In genomic region chr22:47053865-47054185, GRCh38 we compare ENCODE assay signal across 16 cellular contexts.
DNase-seq lines count a peak whose midpoint lies in the region; ATAC-seq and TF ChIP-seq lines count a peak whose summit lies in the region.
"Had no signal": no experiment of that assay in that cellular context is flagged by ENCODE, and none has a peak within 500 bp of the region (broad histone marks: within the 10 kb centered on the region; RNA-seq: fewer than 3 reads in every experiment).

No MANE protein-coding gene starts in this region.

- TF ChIP-seq CTCF in Loucy (conservative IDR thresholded peaks at IDR 0.05; ENCODE audit: low read length) (no peak), endodermal cell (conservative IDR thresholded peaks at IDR 0.05) (no peak), nephron (IDR thresholded peaks at IDR 0.05; ENCODE audit: unreplicated experiment in 3 of 3) (no peak)

- no peak overlapping the region for H2AFZ ChIP-seq in Loucy (ENCODE audit: low read length)

- H3K4me2 ChIP-seq in Loucy (ENCODE audit: low read depth, low read length, poor library complexity, severe bottlenecking): peak overlapping the region; percentile 82

- peak overlapping the region; percentile 89 for H3K9ac ChIP-seq in Loucy (ENCODE audit: low read depth, low read length, poor library complexity, severe bottlenecking)
- no peak overlapping the region for H3K9ac ChIP-seq in endodermal cell (ENCODE audit: extremely low read depth, low read length, poor library complexity, severe bottlenecking)

- H3K9me3 ChIP-seq in Loucy (ENCODE audit: insufficient read depth, low read depth, low read length) (no peaks in the 10 kb centered on the region), endodermal cell (ENCODE audit: control insufficient read depth, low read length) (no peaks in the 10 kb centered on the region)
- H3K9me3 ChIP-seq: gastroesophageal sphincter, SJSA1 had no signal

- no peaks in the 10 kb centered on the region for H3K9me3 Mint-ChIP-seq in endodermal cell
- H3K9me3 Mint-ChIP-seq in nephron: no peaks in the 10 kb centered on the region
- H3K9me3 Mint-ChIP-seq: activated T-helper 1 cell treated with anti-CD3 and anti-CD28 coated beads, Interleukin-12 subunit alpha, Interleukin-12 subunit beta, Interleukin-2, Interleukin-4 antibody, amounts not matched to agents 30 ng/mL and 10 ng/mL and 1 ng/mL, durations not matched to agents 14 hours and 24 hours and 36 hours; stimulated activated memory B cell treated with anti-CD40 and anti-IgM and Interleukin-4, amounts not matched to agents 10 μg/mL and 1 μg/mL and 100 μg/mL, for 72 hours had no signal

- DNase-seq in C1 segment of cervical spinal cord (lab: John Stamatoyannopoulos, UW) (peak in 8 of 14 donors; percentile 23 to 74 (median 30)), endodermal cell (no peak), NCI-H2081 (lab: John Stamatoyannopoulos, UW) (no peak), activated gamma-delta T cell treated with Interleukin-2 at 50 U/mL for 16 hours (no peak)
- DNase-seq in stimulated activated CD4-positive, alpha-beta T cell treated with anti-CD3 and anti-CD28 coated beads, Interleukin-1b, Interleukin-23, amount 100 ng/mL, for 48 hours: no peak
- DNase-seq: central memory CD4-positive, alpha-beta T cell; left colon; NCI-H1436; NCI-H82 had no signal

- H3K4me1 Mint-ChIP-seq in endodermal cell: peaks cover 12% of the 10 kb centered on the region
- H3K4me1 Mint-ChIP-seq in nephron: peaks cover 27% of the 10 kb centered on the region

- peaks cover 79% of the 10 kb centered on the region for H3K4me1 ChIP-seq in Loucy (ENCODE audit: insufficient read depth, low read length, poor library complexity, severe bottlenecking)
- peaks cover 2% of the 10 kb centered on the region for H3K4me1 ChIP-seq in endodermal cell (ENCODE audit: control insufficient read depth, insufficient read depth, low read length)
- H3K4me1 ChIP-seq: gastroesophageal sphincter, SJSA1 had no signal

- H3K36me3 ChIP-seq in Loucy (ENCODE audit: insufficient read depth, low read length) (no peaks in the 10 kb centered on the region), endodermal cell (ENCODE audit: control insufficient read depth, insufficient read depth, low read length) (peaks cover 5% of the 10 kb centered on the region)
- H3K36me3 ChIP-seq: SJSA1 had no signal

- no peaks in the 10 kb centered on the region for H3K36me3 Mint-ChIP-seq in endodermal cell (ENCODE audit: low read depth)
- no peaks in the 10 kb centered on the region for H3K36me3 Mint-ChIP-seq in nephron (ENCODE audit: low read depth)

- H3K27me3 ChIP-seq in Loucy (ENCODE audit: insufficient read depth, low read length, poor library complexity, severe bottlenecking) (no peaks in the 10 kb centered on the region), endodermal cell (ENCODE audit: control insufficient read depth, insufficient read depth, low read length, poor library complexity, severe bottlenecking) (no peaks in the 10 kb centered on the region)
- H3K27me3 ChIP-seq: gastroesophageal sphincter, SJSA1 had no signal

- no peaks in the 10 kb centered on the region for H3K27me3 Mint-ChIP-seq in endodermal cell (ENCODE audit: insufficient read depth)
- peaks cover 5% of the 10 kb centered on the region for H3K27me3 Mint-ChIP-seq in nephron (ENCODE audit: low read depth)
- H3K27me3 Mint-ChIP-seq: stimulated activated memory B cell treated with anti-CD40 and anti-IgM and Interleukin-4, amounts not matched to agents 10 μg/mL and 1 μg/mL and 100 μg/mL, for 72 hours had no signal

- H3K9me2 ChIP-seq in Loucy (replicated peaks; ENCODE audit: low read depth, low read length): no peaks in the 10 kb centered on the region

- peaks cover 62% of the 10 kb centered on the region for H3K79me2 ChIP-seq in Loucy (ENCODE audit: insufficient read depth, low read length)

- H3K4me3 ChIP-seq in Loucy (ENCODE audit: low read length, poor library complexity, severe bottlenecking): peak overlapping the region; percentile 66
- no peak overlapping the region for H3K4me3 ChIP-seq in endodermal cell (ENCODE audit: low read length)
- H3K4me3 ChIP-seq: gastroesophageal sphincter, SJSA1 had no signal

- H3K27ac ChIP-seq in endodermal cell (ENCODE audit: low read depth, low read length): no peak overlapping the region
- H3K27ac ChIP-seq: gastroesophageal sphincter, SJSA1 had no signal

- no peaks in the 10 kb centered on the region for H4K20me1 ChIP-seq in Loucy (ENCODE audit: insufficient read depth, low read length, poor library complexity, severe bottlenecking)

- H3K4me3 Mint-ChIP-seq in endodermal cell: no peak overlapping the region
- H3K4me3 Mint-ChIP-seq in nephron: no peak overlapping the region
- H3K4me3 Mint-ChIP-seq: activated T-helper 1 cell treated with anti-CD3 and anti-CD28 coated beads, Interleukin-12 subunit alpha, Interleukin-12 subunit beta, Interleukin-2, Interleukin-4 antibody, amounts not matched to agents 30 ng/mL and 10 ng/mL and 1 ng/mL, durations not matched to agents 14 hours and 24 hours and 36 hours; stimulated activated memory B cell treated with anti-CD40 and anti-IgM and Interleukin-4, amounts not matched to agents 10 μg/mL and 1 μg/mL and 100 μg/mL, for 72 hours had no signal

- no peak for ATAC-seq in GM19395 (IDR thresholded peaks at IDR 0.05; ENCODE audit: unreplicated experiment)
- ATAC-seq: gastroesophageal sphincter; left colon; stimulated activated memory B cell treated with anti-CD40 and anti-IgM and Interleukin-4, amounts not matched to agents 10 μg/mL and 1 μg/mL and 100 μg/mL, for 72 hours had no signal

- H3K27ac Mint-ChIP-seq in endodermal cell: peak overlapping the region; percentile 73
- peak overlapping the region in 2 of 3 experiments; percentile 74 to 77 for H3K27ac Mint-ChIP-seq in nephron
- H3K27ac Mint-ChIP-seq: activated T-helper 1 cell treated with anti-CD3 and anti-CD28 coated beads, Interleukin-12 subunit alpha, Interleukin-12 subunit beta, Interleukin-2, Interleukin-4 antibody, amounts not matched to agents 30 ng/mL and 10 ng/mL and 1 ng/mL, durations not matched to agents 14 hours and 24 hours and 36 hours had no signal

- H3F3A ChIP-seq in Loucy (ENCODE audit: low read depth): no peaks in the 10 kb centered on the region

- 92 to 94% methylated on average over 7 of the region's 7 CpGs for WGBS in endodermal cell (ENCODE audit: insufficient coverage in 1 of 2, insufficient read length in 1 of 2), 2 experiments

Comparison
In these comparisons a context has a peak if more than half of its experiments do, and no peak if none do; other contexts are left out.
1. DNase-seq: peak in C1 segment of cervical spinal cord (8 of 14); none in endodermal cell (single experiment), NCI-H2081 (0 of 2), activated gamma-delta T cell treated with Interleukin-2 at 50 U/mL for 16 hours (single experiment) and stimulated activated CD4-positive, alpha-beta T cell treated with anti-CD3 and anti-CD28 coated beads, Interleukin-1b, Interleukin-23, amount 100 ng/mL, for 48 hours (single experiment).